1 cellular context compared by ENCODE assay signal in the genomic region with DNA sequence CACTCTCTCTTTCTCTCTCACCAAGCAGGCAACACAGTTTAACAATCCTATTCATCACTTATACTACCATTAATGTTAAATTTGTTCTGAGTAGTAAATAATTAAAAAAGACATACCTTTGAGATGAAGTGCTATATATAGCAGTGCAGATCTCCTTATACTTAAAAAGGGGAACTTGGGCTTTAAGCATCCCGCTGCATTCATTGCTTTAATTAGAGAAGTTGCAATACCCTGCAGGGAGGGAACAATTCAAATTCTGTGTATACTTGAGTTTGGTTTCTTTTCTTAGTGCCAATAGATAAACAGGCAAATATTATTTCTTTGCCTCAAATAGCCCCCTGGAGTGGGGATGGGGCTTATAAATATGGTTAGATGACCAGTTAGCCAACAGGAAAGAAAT.
TF ChIP-seq lines count a peak whose summit lies in the region.

No MANE protein-coding gene starts in this region.

TF ChIP-seq in GM12878, 131 proteins besides CTCF, POLR2A, EP300 and RAD21:
- TF ChIP-seq CHD1 (IDR thresholded peaks at IDR 0.05; ENCODE audit: low read depth, low read length), result no peak
- no peak for TF ChIP-seq NFYA (IDR thresholded peaks at IDR 0.05; ENCODE audit: borderline replicate concordance, low read depth, low read length)
- TF ChIP-seq SIX5 (IDR thresholded peaks at IDR 0.05; ENCODE audit: low read depth, low read length, severe bottlenecking), result no peak
- TF ChIP-seq ZNF384 (IDR thresholded peaks at IDR 0.05; ENCODE audit: borderline replicate concordance, low read depth, low read length), result no peak
- TF ChIP-seq SREBF1 (IDR thresholded peaks at IDR 0.05; ENCODE audit: low read length), result no peak
- TF ChIP-seq BCL11A (IDR thresholded peaks at IDR 0.05; ENCODE audit: low read depth, low read length), result no peak
- TF ChIP-seq, protein P1, sequence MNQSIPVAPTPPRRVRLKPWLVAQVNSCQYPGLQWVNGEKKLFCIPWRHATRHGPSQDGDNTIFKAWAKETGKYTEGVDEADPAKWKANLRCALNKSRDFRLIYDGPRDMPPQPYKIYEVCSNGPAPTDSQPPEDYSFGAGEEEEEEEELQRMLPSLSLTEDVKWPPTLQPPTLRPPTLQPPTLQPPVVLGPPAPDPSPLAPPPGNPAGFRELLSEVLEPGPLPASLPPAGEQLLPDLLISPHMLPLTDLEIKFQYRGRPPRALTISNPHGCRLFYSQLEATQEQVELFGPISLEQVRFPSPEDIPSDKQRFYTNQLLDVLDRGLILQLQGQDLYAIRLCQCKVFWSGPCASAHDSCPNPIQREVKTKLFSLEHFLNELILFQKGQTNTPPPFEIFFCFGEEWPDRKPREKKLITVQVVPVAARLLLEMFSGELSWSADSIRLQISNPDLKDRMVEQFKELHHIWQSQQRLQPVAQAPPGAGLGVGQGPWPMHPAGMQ (IDR thresholded peaks at IDR 0.05; ENCODE audit: borderline replicate concordance), result no peak
- TF ChIP-seq SMAD1 (IDR thresholded peaks at IDR 0.05; ENCODE audit: low read depth, partially characterized antibody), result no peak
